Comparison of ENCODE assay signal across 29 cellular contexts in the genomic region with DNA sequence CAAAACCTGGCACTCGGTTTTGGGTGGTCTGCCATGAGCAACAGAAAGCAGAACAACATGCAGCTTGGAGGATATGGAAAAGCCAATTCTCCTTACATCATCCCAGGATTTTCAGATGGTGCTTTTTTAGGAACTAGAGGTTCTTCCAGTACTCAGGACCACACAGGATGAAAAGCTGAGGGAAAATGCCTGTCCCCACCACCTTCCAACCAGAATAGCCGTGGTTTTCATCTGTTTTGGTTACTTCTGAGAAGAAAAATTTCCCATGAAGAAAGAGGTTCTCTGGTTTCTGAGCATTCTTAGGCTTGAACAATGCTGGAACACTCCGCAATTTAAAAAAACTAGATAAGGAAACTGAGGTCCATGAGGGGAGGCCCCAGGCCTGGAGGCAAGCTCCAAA.
"Had no signal": no experiment of that assay in that cellular context is flagged by ENCODE, and none has a peak within 500 bp of the region (broad histone marks: within the 10 kb centered on the region; RNA-seq: fewer than 3 reads in every experiment).

No MANE protein-coding gene starts in this region.

- H3K27ac Mint-ChIP-seq: activated naive CD4-positive, alpha-beta T cell treated with anti-CD3 and anti-CD28 coated beads for 36 hours; activated naive CD8-positive, alpha-beta T cell had no signal

- ATAC-seq: activated naive CD8-positive, alpha-beta T cell treated with anti-CD3 and anti-CD28 coated beads, Interleukin-2, amount 50 U/mL, for 24 hours; activated T-cell treated with anti-CD3 and anti-CD28 coated beads, Interleukin-2, amount 50 U/mL, for 4 hours; Panc1 had no signal

- H3K4me3 Mint-ChIP-seq: activated naive CD4-positive, alpha-beta T cell treated with anti-CD3 and anti-CD28 coated beads for 36 hours; activated naive CD8-positive, alpha-beta T cell; activated naive CD8-positive, alpha-beta T cell treated with anti-CD3 and anti-CD28 coated beads, Interleukin-2, amount 50 U/mL, for 24 hours; activated T-cell treated with anti-CD3 and anti-CD28 coated beads, Interleukin-2, amount 50 U/mL, for 4 hours; activated T-helper 1 cell treated with anti-CD3 and anti-CD28 coated beads, Interleukin-12 subunit alpha, Interleukin-12 subunit beta, Interleukin-2, Interleukin-4 antibody, amounts not matched to agents 30 ng/mL and 10 ng/mL and 1 ng/mL, durations not matched to agents 14 hours and 24 hours and 36 hours; central memory CD8-positive, alpha-beta T cell had no signal

- DNase-seq: activated CD4-positive, alpha-beta T cell treated with anti-CD3 and anti-CD28 coated beads for 1 hour; activated CD4-positive, alpha-beta T cell treated with anti-CD3 and anti-CD28 coated beads for 48 hours; activated CD4-positive, alpha-beta T cell treated with anti-CD3 and anti-CD28 coated beads, Interleukin-2, amount 50 U/mL, for 4 hours; activated CD4-positive, CD25-positive, alpha-beta regulatory T cell; activated CD8-positive, alpha-beta memory T cell treated with anti-CD3 and anti-CD28 coated beads, Interleukin-2, amount 50 U/mL, for 4 hours; activated gamma-delta T cell treated with Interleukin-2 at 50 U/mL for 16 hours; activated naive CD4-positive, alpha-beta T cell treated with anti-CD3 and anti-CD28 coated beads for 36 hours; activated naive CD8-positive, alpha-beta T cell treated with anti-CD3 and anti-CD28 coated beads, Interleukin-2, amount 50 U/mL, for 24 hours; activated T-cell treated with anti-CD3 and anti-CD28 coated beads for 4 hours; activated T-cell treated with anti-CD3 and anti-CD28 coated beads, Interleukin-2, amount 50 U/mL, for 4 hours; anterior cingulate cortex; Karpas-422; KBM-7; MG63; NCI-H1048; NCI-H1436 treated with DMSO at 0.1 percent for 48 hours; NCI-H1694 treated with DMSO at 0.1 percent for 48 hours; NCI-H2029; NCI-H345; NCI-H524 treated with DMSO at 0.1 percent for 48 hours; SHP77 treated with DMSO at 0.1 percent for 48 hours; SW 1271; T-helper 1 cell; WERI-Rb-1 had no signal

- H3K27me3 ChIP-seq: cardiac muscle cell, MG63 had no signal

- H3K36me3 Mint-ChIP-seq: activated naive CD8-positive, alpha-beta T cell had no signal

- H3K9me3 Mint-ChIP-seq: activated naive CD4-positive, alpha-beta T cell treated with anti-CD3 and anti-CD28 coated beads for 36 hours; activated naive CD8-positive, alpha-beta T cell treated with anti-CD3 and anti-CD28 coated beads, Interleukin-2, amount 50 U/mL, for 24 hours; activated T-cell treated with anti-CD3 and anti-CD28 coated beads, Interleukin-2, amount 50 U/mL, for 4 hours; activated T-helper 1 cell treated with anti-CD3 and anti-CD28 coated beads, Interleukin-12 subunit alpha, Interleukin-12 subunit beta, Interleukin-2, Interleukin-4 antibody, amounts not matched to agents 30 ng/mL and 10 ng/mL and 1 ng/mL, durations not matched to agents 14 hours and 24 hours and 36 hours; central memory CD8-positive, alpha-beta T cell had no signal

- H3K36me3 ChIP-seq: cardiac muscle cell, MG63, WERI-Rb-1 had no signal

- H3K4me3 ChIP-seq: cardiac muscle cell, MG63 had no signal

- H3K27ac ChIP-seq: cardiac muscle cell, WERI-Rb-1 had no signal

- H3K9me3 ChIP-seq: MG63 had no signal
